ENCODE assay signal across 37 cellular contexts in genomic region chr4:583820-584219, GRCh38. TPM values are rescaled to one million over a fixed set of nuclear protein-coding genes. Genes with fewer than 3 reads are reported as not detected.
"Had no signal": no experiment of that assay in that cellular context is flagged by ENCODE, and none has a peak within 500 bp of the region (broad histone marks: within the 10 kb centered on the region; RNA-seq: fewer than 3 reads in every experiment).

No MANE protein-coding gene starts in this region.

- H3K4me3 ChIP-seq: adrenal gland, ascending aorta, body of pancreas, breast epithelium, cardiac muscle cell had no signal

- H3K27ac ChIP-seq: adrenal gland, ascending aorta, body of pancreas, brain microvascular endothelial cell, breast epithelium, cardiac muscle cell had no signal

- H3K4me1 ChIP-seq: adrenal gland, ascending aorta, body of pancreas, breast epithelium had no signal

- ATAC-seq: activated naive CD4-positive, alpha-beta T cell treated with anti-CD3 and anti-CD28 coated beads, Interleukin-2, amount 50 U/mL, for 72 hours; activated naive CD8-positive, alpha-beta T cell treated with anti-CD3 and anti-CD28 coated beads, Interleukin-2, amount 50 U/mL, for 24 hours; activated T-cell treated with anti-CD3 and anti-CD28 coated beads, Interleukin-2, amount 50 U/mL, for 4 hours; activated T-cell treated with anti-CD3 and anti-CD28 coated beads, Interleukin-2, amount 50 U/mL, for 72 hours; activated T-helper 17 cell treated with anti-CD3 and anti-CD28 coated beads, Interleukin-2, amount 50 U/mL, for 72 hours; body of pancreas had no signal

- H3K36me3 ChIP-seq: adrenal gland, ascending aorta, brain microvascular endothelial cell, breast epithelium, cardiac muscle cell had no signal

- H3K27me3 ChIP-seq: ascending aorta had no signal

- H3K9me3 ChIP-seq: adrenal gland had no signal

- FAIRE-seq: astrocyte, bronchial epithelial cell had no signal

- DNase-seq: activated effector memory CD4-positive, alpha-beta T cell treated with Interleukin-2 at 50 U/mL for 16 hours; activated gamma-delta T cell; activated gamma-delta T cell treated with Interleukin-2 at 50 U/mL for 16 hours; activated naive CD4-positive, alpha-beta T cell; activated naive CD4-positive, alpha-beta T cell treated with anti-CD3 and anti-CD28 coated beads for 36 hours; activated naive CD4-positive, alpha-beta T cell treated with anti-CD3 and anti-CD28 coated beads, Interleukin-2, amount 10 ng/mL, durations not matched to agents 7 days and 5 days; activated naive CD4-positive, alpha-beta T cell treated with anti-CD3 and anti-CD28 coated beads, Interleukin-2, amount 50 U/mL, for 16 hours; activated naive CD4-positive, alpha-beta T cell treated with Interleukin-2 at 50 U/mL for 16 hours; activated naive CD8-positive, alpha-beta T cell treated with anti-CD3 and anti-CD28 coated beads for 36 hours; activated naive CD8-positive, alpha-beta T cell treated with anti-CD3 and anti-CD28 coated beads, Interleukin-2, amount 10 ng/mL, durations not matched to agents 7 days and 5 days; activated naive CD8-positive, alpha-beta T cell treated with anti-CD3 and anti-CD28 coated beads, Interleukin-2, amount 50 U/mL, for 24 hours; activated T-cell treated with anti-CD3 and anti-CD28 coated beads, Interleukin-2, amount 50 U/mL, for 1 hour; activated T-cell treated with anti-CD3 and anti-CD28 coated beads, Interleukin-2, amount 50 U/mL, for 24 hours; activated T-cell treated with anti-CD3 and anti-CD28 coated beads, Interleukin-2, amount 50 U/mL, for 4 hours; activated T-cell treated with anti-CD3 and anti-CD28 coated beads, Interleukin-2, amount 50 U/mL, for 48 hours; activated T-cell treated with anti-CD3 and anti-CD28 coated beads, Interleukin-2, amount 50 U/mL, for 72 hours; adrenal gland; amniotic stem cell; amygdala; anterior cingulate cortex; aorta; body of pancreas; brain microvascular endothelial cell; caudate nucleus; central memory CD4-positive, alpha-beta T cell; cerebellar nuclear complex had no signal

RNA-seq across cellular contexts. Expression of gene TMEM271, which starts 7.7 kb away (rescaled TPM):
- total RNA-seq: activated naive CD4-positive, alpha-beta T cell treated with anti-CD3 and anti-CD28 coated beads for 36 hours; activated naive CD4-positive, alpha-beta T cell treated with anti-CD3 and anti-CD28 coated beads, Interleukin-2, amount 50 U/mL, for 72 hours; activated naive CD8-positive, alpha-beta T cell treated with anti-CD3 and anti-CD28 coated beads for 36 hours; activated naive CD8-positive, alpha-beta T cell treated with anti-CD3 and anti-CD28 coated beads, Interleukin-2, amount 10 ng/mL, durations not matched to agents 7 days and 5 days; activated T-cell treated with anti-CD3 and anti-CD28 coated beads, Interleukin-2, amount 50 U/mL, for 4 hours; activated T-cell treated with anti-CD3 and anti-CD28 coated beads, Interleukin-2, amount 50 U/mL, for 72 hours; activated T-helper 1 cell treated with anti-CD3 and anti-CD28 coated beads, Interleukin-12 subunit alpha, Interleukin-12 subunit beta, Interleukin-2, Interleukin-4 antibody, amounts not matched to agents 30 ng/mL and 10 ng/mL and 1 ng/mL, durations not matched to agents 14 hours and 24 hours and 36 hours; activated T-helper 17 cell treated with anti-CD3 and anti-CD28 coated beads, Interleukin-2, amount 50 U/mL, for 72 hours; activated T-helper 2 cell treated with anti-CD3 and anti-CD28 coated beads, Interferon-gamma antibody, Interleukin-2, Interleukin-4, amounts not matched to agents 10 μg/mL and 5 μg/mL and 100 μg/mL, durations not matched to agents 14 hours and 24 hours and 36 hours; aorta; ascending aorta; body of pancreas; breast epithelium; bronchial epithelial cell; cardiac muscle cell; cardiac septum; chondrocyte had no signal
- polyA plus RNA-seq: aorta, cardiac muscle cell had no signal

RNA-seq across cellular contexts. Expression of gene PDE6B, which starts 41.6 kb away (rescaled TPM):
- total RNA-seq: ascending aorta, bronchial epithelial cell had no signal
